ENCODE assay signal across 8 cellular contexts in genomic region chr1:236144033-236144432, GRCh38. TPM values are rescaled to one million over a fixed set of nuclear protein-coding genes. Genes with fewer than 3 reads are reported as not detected.
DNase-seq lines count a peak whose midpoint lies in the region; ATAC-seq, FAIRE-seq and TF ChIP-seq lines count a peak whose summit lies in the region.
"Had no signal": no experiment of that assay in that cellular context is flagged by ENCODE, and none has a peak within 500 bp of the region (broad histone marks: within the 10 kb centered on the region; RNA-seq: fewer than 3 reads in every experiment).

No MANE protein-coding gene starts in this region.

- H3K9ac ChIP-seq in skeletal muscle satellite cell (ENCODE audit: low read depth, low read length) = peak overlapping the region; percentile 86

- peaks cover 12% of the 10 kb centered on the region for H3K4me1 ChIP-seq in skeletal muscle satellite cell (ENCODE audit: control insufficient read depth, insufficient read depth, low read length)
- H3K4me1 ChIP-seq in Peyer's patch = peaks cover 0 to 35% (median 11%) of the 10 kb centered on the region in 4 donors

- FAIRE-seq in GM18507 (lab: Jason Lieb, UNC) = peak; percentile 53
- FAIRE-seq: endometrium had no signal

- H3K27me3 ChIP-seq in skeletal muscle satellite cell (ENCODE audit: control insufficient read depth, insufficient read depth, low read length) (peaks cover 19% of the 10 kb centered on the region), Peyer's patch (no peaks in the 10 kb centered on the region)

- H3K4me3 ChIP-seq in fibroblast of pulmonary artery (replicated peaks; ENCODE audit: low read depth, low read length) = peak overlapping the region; percentile 64
- H3K4me3 ChIP-seq in skeletal muscle satellite cell (ENCODE audit: low read length) = peak overlapping the region; percentile 90
- H3K4me3 ChIP-seq in Peyer's patch = peak overlapping the region in 2 of 4 donors; percentile 73 to 91

- no peaks in the 10 kb centered on the region for H3K36me3 ChIP-seq in skeletal muscle satellite cell (ENCODE audit: insufficient read depth, low read length)
- H3K36me3 ChIP-seq in Peyer's patch = no peaks in the 10 kb centered on the region

- DNase-seq in GM18507 (ENCODE audit: extremely low spot score, insufficient read length, low read depth) (no peak), fibroblast of pulmonary artery (ENCODE audit: low read depth) (no peak), Peyer's patch (no peak)

- H3K9me3 ChIP-seq in skeletal muscle satellite cell (replicated peaks; ENCODE audit: low read length) (no peaks in the 10 kb centered on the region), Peyer's patch (no peaks in the 10 kb centered on the region)

- no peak for TF ChIP-seq POLR2A in Peyer's patch (IDR thresholded peaks at IDR 0.05)

- H3K4me2 ChIP-seq in skeletal muscle satellite cell (ENCODE audit: low read length) = peak overlapping the region; percentile 99

- TF ChIP-seq CTCF in VCaP (conservative IDR thresholded peaks at IDR 0.05) = no peak
- TF ChIP-seq CTCF in fibroblast of pulmonary artery (IDR thresholded peaks at IDR 0.05; ENCODE audit: low read length, missing control alignments) = no peak
- no peak for TF ChIP-seq CTCF in Peyer's patch (IDR thresholded peaks at IDR 0.05)

- peak overlapping the region; percentile 85 for H3K27ac ChIP-seq in VCaP
- no peak overlapping the region for H3K27ac ChIP-seq in Peyer's patch

- ATAC-seq in HG03460 (IDR thresholded peaks at IDR 0.05; ENCODE audit: unreplicated experiment) = no peak
- no peak for ATAC-seq in GM18519 (IDR thresholded peaks at IDR 0.05; ENCODE audit: low FRiP score, unreplicated experiment)

RNA-seq across cellular contexts. Expression of gene GPR137B, which starts 1.7 kb away (rescaled TPM):
- 7.4 and 9.9 TPM in 2 replicates for total RNA-seq in skeletal muscle satellite cell (2012; rRNA removed)
- total RNA-seq in Peyer's patch = 10 to 100 TPM; 13.4 to 37.1 (median 23.0) TPM
